7 cellular contexts compared by ENCODE assay signal in the genomic region with DNA sequence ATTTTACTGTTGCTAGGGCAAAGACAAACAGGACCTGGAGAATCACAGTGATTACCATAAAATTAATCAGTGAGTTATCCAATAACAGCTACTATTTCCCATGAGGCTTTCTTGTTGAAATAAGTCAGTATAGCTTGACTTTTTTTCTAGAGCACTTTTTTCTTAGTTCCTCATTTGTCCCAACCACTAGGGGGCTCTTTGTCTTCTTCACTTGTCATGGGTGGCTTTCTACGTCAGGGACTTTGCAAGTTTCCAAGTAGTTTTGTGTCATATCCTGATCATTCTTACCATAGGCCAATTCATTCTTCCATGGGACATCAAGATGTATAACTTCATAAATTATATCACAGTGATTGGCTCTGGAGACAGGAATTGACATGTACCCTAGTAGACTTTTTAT.
DNase-seq lines count a peak whose midpoint lies in the region; ATAC-seq and TF ChIP-seq lines count a peak whose summit lies in the region.

No MANE protein-coding gene starts in this region.

- H3K4me1 Mint-ChIP-seq in nephron = peaks cover 10% of the 10 kb centered on the region

- no peak overlapping the region for H3K4me3 Mint-ChIP-seq in nephron

- no peak for ATAC-seq in HG03135 (IDR thresholded peaks at IDR 0.05; ENCODE audit: unreplicated experiment)

- no peak overlapping the region for H3K4me3 ChIP-seq in cardiac fibroblast (replicated peaks in 1 of 2; ENCODE audit: low read depth in 2 of 2, low read length in 2 of 2)

- DNase-seq in LoVo (ENCODE audit: low spot score) = peak; percentile 16
- DNase-seq in cardiac fibroblast (ENCODE audit: low read depth in 2 of 2) = peak; percentile 45 to 66
- DNase-seq in DMS153 treated with DMSO at 0.1 percent for 48 hours (lab: John Stamatoyannopoulos, UW; ENCODE audit: unreplicated experiment) = no peak
- DNase-seq in midbrain (lab: John Stamatoyannopoulos, UW) = no peak

- H3K9me3 Mint-ChIP-seq in nephron = peaks cover 4% of the 10 kb centered on the region

- TF ChIP-seq CTCF in GM12872 (IDR thresholded peaks at IDR 0.05; ENCODE audit: insufficient read depth, low read depth, low read length) = peak; percentile 42; the same call in 2 of the 3 replicates
- peak; percentile 55 for TF ChIP-seq CTCF in cardiac fibroblast (IDR thresholded peaks at IDR 0.05; ENCODE audit: low read depth, low read length)
- TF ChIP-seq CTCF in nephron (IDR thresholded peaks at IDR 0.05; ENCODE audit: unreplicated experiment in 3 of 3) = peak in 2 of 3 experiments; percentile 16 to 33

- H3K27ac Mint-ChIP-seq in nephron = no peak overlapping the region

- no peaks in the 10 kb centered on the region for H3K27me3 Mint-ChIP-seq in nephron (ENCODE audit: low read depth)

- no peaks in the 10 kb centered on the region for H3K36me3 Mint-ChIP-seq in nephron (ENCODE audit: low read depth)

Comparison
In these comparisons a context has a peak if more than half of its experiments do, and no peak if none do; other contexts are left out.
1. DNase-seq: peak in LoVo (single experiment) and cardiac fibroblast (2 of 2); none in DMS153 treated with DMSO at 0.1 percent for 48 hours (single experiment) and midbrain (single experiment).
2. Peak in every context shown above with its lines, with median percentiles within 50 percentile points of each other: CTCF ChIP-seq.